15 cellular contexts compared by ENCODE assay signal in the genomic region with DNA sequence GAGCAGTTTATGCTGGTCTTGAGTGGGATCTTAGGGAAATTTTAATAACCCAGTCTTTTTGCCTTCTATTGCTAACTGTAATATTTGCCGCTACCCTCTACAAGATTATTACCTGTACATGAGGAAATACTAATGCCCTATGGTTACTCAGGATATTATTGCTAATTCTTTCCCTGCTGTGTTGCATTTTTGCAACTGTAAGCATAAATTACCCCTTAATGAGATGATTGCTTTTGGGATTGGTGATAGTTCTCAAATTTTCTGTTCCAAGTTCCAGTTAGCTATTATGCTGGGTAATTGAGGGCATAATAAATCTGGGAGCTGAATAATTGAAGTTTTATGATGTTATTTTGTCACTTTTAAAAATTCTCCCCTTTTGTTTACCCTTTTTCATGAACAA. TPM values are rescaled to one million over a fixed set of nuclear protein-coding genes. Genes with fewer than 3 reads are reported as not detected.
DNase-seq lines count a peak whose midpoint lies in the region; ATAC-seq and TF ChIP-seq lines count a peak whose summit lies in the region.
"Had no signal": no experiment of that assay in that cellular context is flagged by ENCODE, and none has a peak within 500 bp of the region (broad histone marks: within the 10 kb centered on the region; RNA-seq: fewer than 3 reads in every experiment).

No MANE protein-coding gene starts in this region.

- H3K4me2 ChIP-seq in SU-DHL-6 (ENCODE audit: low read depth, low read length, poor library complexity, severe bottlenecking) (peak overlapping the region; percentile 98), smooth muscle cell (no peak overlapping the region)

- H3K9me3 Mint-ChIP-seq in activated CD4-positive, alpha-beta T cell treated with anti-CD3 and anti-CD28 coated beads, Interleukin-2, amount 10 ng/mL, durations not matched to agents 24 days and 14 days, result no peaks in the 10 kb centered on the region
- no peaks in the 10 kb centered on the region for H3K9me3 Mint-ChIP-seq in effector memory CD8-positive, alpha-beta T cell

- no peak for ATAC-seq in effector memory CD8-positive, alpha-beta T cell (replicated peaks)
- ATAC-seq in GM18870 (IDR thresholded peaks at IDR 0.05; ENCODE audit: unreplicated experiment) (no peak), HG02840 (IDR thresholded peaks at IDR 0.05; ENCODE audit: low FRiP score, unreplicated experiment) (no peak)

- H3K4me1 ChIP-seq in smooth muscle cell (ENCODE audit: low read depth), result peaks cover 49% of the 10 kb centered on the region

- H3K4me1 Mint-ChIP-seq in activated CD4-positive, alpha-beta T cell treated with anti-CD3 and anti-CD28 coated beads, Interleukin-2, amount 10 ng/mL, durations not matched to agents 24 days and 14 days, result peaks cover 60% of the 10 kb centered on the region
- H3K4me1 Mint-ChIP-seq in effector memory CD8-positive, alpha-beta T cell (ENCODE audit: low read depth in 2 of 2), result peaks cover 33 to 60% of the 10 kb centered on the region in 2 donors

- H3F3A ChIP-seq in SU-DHL-6 (ENCODE audit: insufficient read depth), result peaks cover 54% of the 10 kb centered on the region
- peaks cover 25% of the 10 kb centered on the region for H3F3A ChIP-seq in smooth muscle cell (ENCODE audit: low read depth)

- 67% methylated on average over 1 of the region's 1 CpG for WGBS in smooth muscle cell (ENCODE audit: low lambda C conversion rate)

- TF ChIP-seq CTCF in SU-DHL-6 (IDR thresholded peaks at IDR 0.05; ENCODE audit: insufficient read depth, low read length, poor library complexity, severe bottlenecking), result no peak
- TF ChIP-seq CTCF in smooth muscle cell (IDR thresholded peaks at IDR 0.05; ENCODE audit: borderline replicate concordance, insufficient read depth, poor library complexity, severe bottlenecking), result no peak
- TF ChIP-seq CTCF in brain microvascular endothelial cell (IDR thresholded peaks at IDR 0.05; ENCODE audit: low read depth, low read length, missing control alignments), result no peak

- in situ Hi-C loops in brain microvascular endothelial cell (cut with HindIII; ENCODE audit: low pct_ligation_motif_present, low sequenced_read_pairs), result no loop called here

- intact Hi-C loops in activated CD4-positive, alpha-beta T cell treated with anti-CD3 and anti-CD28 coated beads, Interleukin-2, amount 10 ng/mL, durations not matched to agents 24 days and 14 days (cut with micrococcal nuclease), result loop anchor here (5.0 kb wide), 1 partner anchor 65 kb away; no protein-coding TSS in a partner anchor

- H3K4me3 ChIP-seq in SU-DHL-6 (ENCODE audit: insufficient read depth, low read length, poor library complexity, severe bottlenecking), result peak overlapping the region; percentile 60
- H3K4me3 ChIP-seq in smooth muscle cell, result peak overlapping the region; percentile 42
- H3K4me3 ChIP-seq in brain microvascular endothelial cell (ENCODE audit: low read depth, low read length), result no peak overlapping the region
- H3K4me3 ChIP-seq: skin epidermis had no signal

- H2AFZ ChIP-seq in SU-DHL-6 (ENCODE audit: low read depth, low read length, severe bottlenecking) (no peak overlapping the region), smooth muscle cell (ENCODE audit: low read depth) (no peak overlapping the region)

- peaks cover 44% of the 10 kb centered on the region for H3K36me3 Mint-ChIP-seq in activated CD4-positive, alpha-beta T cell treated with anti-CD3 and anti-CD28 coated beads, Interleukin-2, amount 10 ng/mL, durations not matched to agents 24 days and 14 days (ENCODE audit: low read depth)
- peaks cover 28% of the 10 kb centered on the region for H3K36me3 Mint-ChIP-seq in effector memory CD8-positive, alpha-beta T cell (ENCODE audit: insufficient read depth)

- H3K9me3 ChIP-seq in SU-DHL-6 (ENCODE audit: insufficient read depth, low read length) (no peaks in the 10 kb centered on the region), smooth muscle cell (replicated peaks; ENCODE audit: low read depth) (no peaks in the 10 kb centered on the region)

- H3K79me2 ChIP-seq in SU-DHL-6 (ENCODE audit: insufficient read depth, low read length) (peaks cover 100% of the 10 kb centered on the region), smooth muscle cell (ENCODE audit: low read depth) (peaks cover 100% of the 10 kb centered on the region)

- H3K27me3 Mint-ChIP-seq in activated CD4-positive, alpha-beta T cell treated with anti-CD3 and anti-CD28 coated beads, Interleukin-2, amount 10 ng/mL, durations not matched to agents 24 days and 14 days, result no peaks in the 10 kb centered on the region
- H3K27me3 Mint-ChIP-seq in effector memory CD8-positive, alpha-beta T cell, result no peaks in the 10 kb centered on the region

- H3K36me3 ChIP-seq in SU-DHL-6 (ENCODE audit: low read length) (no peaks in the 10 kb centered on the region), smooth muscle cell (ENCODE audit: low read depth) (no peaks in the 10 kb centered on the region), brain microvascular endothelial cell (replicated peaks) (no peaks in the 10 kb centered on the region)

- H3K27me3 ChIP-seq in SU-DHL-6 (ENCODE audit: low read length) (no peaks in the 10 kb centered on the region), smooth muscle cell (ENCODE audit: low read depth) (no peaks in the 10 kb centered on the region), brain microvascular endothelial cell (replicated peaks) (no peaks in the 10 kb centered on the region)

- peak overlapping the region; percentile 92 for H3K27ac Mint-ChIP-seq in activated CD4-positive, alpha-beta T cell treated with anti-CD3 and anti-CD28 coated beads, Interleukin-2, amount 10 ng/mL, durations not matched to agents 24 days and 14 days
- peak overlapping the region; percentile 90 to 98 for H3K27ac Mint-ChIP-seq in effector memory CD8-positive, alpha-beta T cell

- H4K20me1 ChIP-seq in SU-DHL-6 (ENCODE audit: low read depth, low read length) (no peaks in the 10 kb centered on the region), smooth muscle cell (ENCODE audit: low read depth) (no peaks in the 10 kb centered on the region)

- H3K4me3 Mint-ChIP-seq in activated CD4-positive, alpha-beta T cell treated with anti-CD3 and anti-CD28 coated beads, Interleukin-2, amount 10 ng/mL, durations not matched to agents 24 days and 14 days, result peak overlapping the region; percentile 87
- peak overlapping the region; percentile 77 to 87 for H3K4me3 Mint-ChIP-seq in effector memory CD8-positive, alpha-beta T cell

- H3K9ac ChIP-seq in SU-DHL-6 (ENCODE audit: low read length) (peak overlapping the region; percentile 55; the same call in 1 of the 2 replicates), smooth muscle cell (ENCODE audit: low read depth) (no peak overlapping the region)

- DNase-seq in activated CD4-positive, alpha-beta T cell treated with anti-CD3 and anti-CD28 coated beads, Interleukin-2, amount 10 ng/mL, durations not matched to agents 24 days and 14 days, result no peak
- no peak for DNase-seq in activated CD4-positive, alpha-beta T cell treated with anti-CD3 and anti-CD28 coated beads, Interleukin-2, amount 50 U/mL, for 48 hours
- DNase-seq in effector memory CD8-positive, alpha-beta T cell, result no peak
- DNase-seq in smooth muscle cell (lab: John Stamatoyannopoulos, UW; ENCODE audit: unreplicated experiment) (no peak), brain microvascular endothelial cell (no peak)
- DNase-seq: Calu3; central memory CD4-positive, alpha-beta T cell; head of caudate nucleus; KG1; NCI-H1694; Right ventricle myocardium superior had no signal

- no peaks in the 10 kb centered on the region for H3K9me2 ChIP-seq in SU-DHL-6 (replicated peaks; ENCODE audit: insufficient read depth, low read length)

- H3K27ac ChIP-seq in SU-DHL-6 (ENCODE audit: low read depth, low read length) (peak overlapping the region; percentile 87), smooth muscle cell (ENCODE audit: low read depth) (no peak overlapping the region), brain microvascular endothelial cell (no peak overlapping the region)

RNA-seq across cellular contexts. Expression of a gene that starts 22.0 kb away (rescaled TPM):
- 62.6 and 72.4 TPM in 2 replicates for total RNA-seq in activated CD4-positive, alpha-beta T cell treated with anti-CD3 and anti-CD28 coated beads, Interleukin-2, amount 10 ng/mL, durations not matched to agents 24 days and 14 days
- total RNA-seq in smooth muscle cell, result 66.8 and 74.6 TPM in 2 replicates
- 27.5 and 32.3 TPM in 2 replicates for polyA plus RNA-seq in smooth muscle cell
